32 cellular contexts compared by ENCODE assay signal in genomic region chr14:39370415-39370814, GRCh38.
"Had no signal": no experiment of that assay in that cellular context is flagged by ENCODE, and none has a peak within 500 bp of the region (broad histone marks: within the 10 kb centered on the region; RNA-seq: fewer than 3 reads in every experiment).

No MANE protein-coding gene starts in this region.

- H3K4me3 ChIP-seq: adrenal gland, body of pancreas, colonic mucosa had no signal

- H3K27ac ChIP-seq: adrenal gland, body of pancreas, colonic mucosa, WERI-Rb-1 had no signal

- H3K36me3 ChIP-seq: adrenal gland, colonic mucosa, WERI-Rb-1 had no signal

- ATAC-seq: activated CD4-positive, CD25-positive, alpha-beta regulatory T cell treated with anti-CD3 and anti-CD28 coated beads, Interleukin-2, amount 50 U/mL, for 24 hours; activated CD8-positive, alpha-beta memory T cell treated with anti-CD3 and anti-CD28 coated beads, Interleukin-2, amount 10 ng/mL, durations not matched to agents 7 days and 5 days; activated CD8-positive, alpha-beta T cell treated with anti-CD3 and anti-CD28 coated beads, Interleukin-2, amount 10 ng/mL, durations not matched to agents 7 days and 5 days; activated naive CD8-positive, alpha-beta T cell treated with anti-CD3 and anti-CD28 coated beads, Interleukin-2, amount 50 U/mL, for 24 hours; body of pancreas; esophagus mucosa; T-helper 17 cell had no signal

- H3K9me3 ChIP-seq: adrenal gland, body of pancreas, colonic mucosa had no signal

- H3K4me3 Mint-ChIP-seq: activated B cell treated with CpG ODN at 0.5 μM for 24 hours; activated CD4-positive, alpha-beta memory T cell treated with anti-CD3 and anti-CD28 coated beads for 36 hours; activated CD8-positive, alpha-beta memory T cell treated with anti-CD3 and anti-CD28 coated beads, Interleukin-2, amount 10 ng/mL, durations not matched to agents 7 days and 5 days; activated CD8-positive, alpha-beta T cell treated with anti-CD3 and anti-CD28 coated beads, Interleukin-2, amount 10 ng/mL, durations not matched to agents 7 days and 5 days; activated naive CD4-positive, alpha-beta T cell treated with anti-CD3 and anti-CD28 coated beads for 36 hours; activated naive CD4-positive, alpha-beta T cell treated with anti-CD3 and anti-CD28 coated beads, Interleukin-2, amount 50 U/mL, for 24 hours; activated naive CD8-positive, alpha-beta T cell treated with anti-CD3 and anti-CD28 coated beads for 36 hours; activated naive CD8-positive, alpha-beta T cell treated with anti-CD3 and anti-CD28 coated beads, Interleukin-2, amount 50 U/mL, for 24 hours; activated T-helper 1 cell treated with anti-CD3 and anti-CD28 coated beads, Interleukin-12 subunit alpha, Interleukin-12 subunit beta, Interleukin-2, Interleukin-4 antibody, amounts not matched to agents 30 ng/mL and 10 ng/mL and 1 ng/mL, durations not matched to agents 14 hours and 24 hours and 36 hours; T-helper 17 cell; T-helper 2 cell treated with Interferon-gamma antibody and Interleukin-4, amounts not matched to agents 5 μg/mL and 100 μg/mL, for 36 hours had no signal

- H3K4me1 ChIP-seq: colonic mucosa had no signal

- H3K27ac Mint-ChIP-seq: activated B cell treated with CpG ODN at 0.5 μM for 24 hours; activated CD4-positive, alpha-beta memory T cell treated with anti-CD3 and anti-CD28 coated beads for 36 hours; activated CD8-positive, alpha-beta memory T cell treated with anti-CD3 and anti-CD28 coated beads, Interleukin-2, amount 10 ng/mL, durations not matched to agents 7 days and 5 days; activated CD8-positive, alpha-beta T cell treated with anti-CD3 and anti-CD28 coated beads, Interleukin-2, amount 10 ng/mL, durations not matched to agents 7 days and 5 days; activated naive CD4-positive, alpha-beta T cell treated with anti-CD3 and anti-CD28 coated beads for 36 hours; activated naive CD4-positive, alpha-beta T cell treated with anti-CD3 and anti-CD28 coated beads, Interleukin-2, amount 50 U/mL, for 24 hours; activated naive CD8-positive, alpha-beta T cell treated with anti-CD3 and anti-CD28 coated beads for 36 hours; activated naive CD8-positive, alpha-beta T cell treated with anti-CD3 and anti-CD28 coated beads, Interleukin-2, amount 50 U/mL, for 24 hours; activated T-helper 1 cell treated with anti-CD3 and anti-CD28 coated beads, Interleukin-12 subunit alpha, Interleukin-12 subunit beta, Interleukin-2, Interleukin-4 antibody, amounts not matched to agents 30 ng/mL and 10 ng/mL and 1 ng/mL, durations not matched to agents 14 hours and 24 hours and 36 hours; activated T-helper 2 cell treated with anti-CD3 and anti-CD28 coated beads, Interferon-gamma antibody, Interleukin-2, Interleukin-4, amounts not matched to agents 10 μg/mL and 5 μg/mL and 100 μg/mL, durations not matched to agents 14 hours and 24 hours and 36 hours; T-helper 17 cell; T-helper 2 cell treated with Interferon-gamma antibody and Interleukin-4, amounts not matched to agents 5 μg/mL and 100 μg/mL, for 36 hours had no signal

- DNase-seq: activated B cell treated with CpG ODN at 0.5 μM for 24 hours; activated CD4-positive, alpha-beta memory T cell treated with anti-CD3 and anti-CD28 coated beads for 36 hours; activated CD4-positive, alpha-beta T cell treated with anti-CD3 and anti-CD28 coated beads for 48 hours; activated CD8-positive, alpha-beta memory T cell treated with anti-CD3 and anti-CD28 coated beads, Interleukin-2, amount 10 ng/mL, durations not matched to agents 7 days and 5 days; activated CD8-positive, alpha-beta memory T cell treated with anti-CD3 and anti-CD28 coated beads, Interleukin-2, amount 50 U/mL, for 4 hours; activated CD8-positive, alpha-beta T cell treated with anti-CD3 and anti-CD28 coated beads, Interleukin-2, amount 10 ng/mL, durations not matched to agents 7 days and 5 days; activated effector memory CD4-positive, alpha-beta T cell treated with anti-CD3 and anti-CD28 coated beads, Interleukin-2, amount 50 U/mL, for 16 hours; activated naive CD4-positive, alpha-beta T cell treated with anti-CD3 and anti-CD28 coated beads for 36 hours; activated naive CD8-positive, alpha-beta T cell treated with anti-CD3 and anti-CD28 coated beads for 36 hours; activated naive CD8-positive, alpha-beta T cell treated with anti-CD3 and anti-CD28 coated beads, Interleukin-2, amount 50 U/mL, for 24 hours; activated T-cell treated with anti-CD3 and anti-CD28 coated beads, Interleukin-2, amount 50 U/mL, for 1 hour; activated T-cell treated with anti-CD3 and anti-CD28 coated beads, Interleukin-2, amount 50 U/mL, for 48 hours; adrenal gland; amygdala; aorta; body of pancreas; central memory CD4-positive, alpha-beta T cell; cerebellar nuclear complex; colonic mucosa; effector CD8-positive, alpha-beta T cell; foreskin fibroblast; glutamatergic neuron; T-helper 1 cell; T-helper 17 cell; T1000; WERI-Rb-1 had no signal

- H3K27me3 ChIP-seq: adrenal gland, body of pancreas, colonic mucosa had no signal

- H3K4me1 Mint-ChIP-seq: activated B cell treated with CpG ODN at 0.5 μM for 24 hours; activated CD8-positive, alpha-beta memory T cell treated with anti-CD3 and anti-CD28 coated beads, Interleukin-2, amount 10 ng/mL, durations not matched to agents 7 days and 5 days; activated naive CD8-positive, alpha-beta T cell treated with anti-CD3 and anti-CD28 coated beads, Interleukin-2, amount 50 U/mL, for 24 hours had no signal

- H3K27me3 Mint-ChIP-seq: activated B cell treated with CpG ODN at 0.5 μM for 24 hours; activated CD4-positive, alpha-beta memory T cell treated with anti-CD3 and anti-CD28 coated beads for 36 hours; activated CD8-positive, alpha-beta memory T cell treated with anti-CD3 and anti-CD28 coated beads, Interleukin-2, amount 10 ng/mL, durations not matched to agents 7 days and 5 days; activated naive CD4-positive, alpha-beta T cell treated with anti-CD3 and anti-CD28 coated beads, Interleukin-2, amount 50 U/mL, for 24 hours; activated naive CD8-positive, alpha-beta T cell treated with anti-CD3 and anti-CD28 coated beads for 36 hours; activated naive CD8-positive, alpha-beta T cell treated with anti-CD3 and anti-CD28 coated beads, Interleukin-2, amount 50 U/mL, for 24 hours; T-helper 17 cell had no signal
